33 cellular contexts compared by ENCODE assay signal in the genomic region with DNA sequence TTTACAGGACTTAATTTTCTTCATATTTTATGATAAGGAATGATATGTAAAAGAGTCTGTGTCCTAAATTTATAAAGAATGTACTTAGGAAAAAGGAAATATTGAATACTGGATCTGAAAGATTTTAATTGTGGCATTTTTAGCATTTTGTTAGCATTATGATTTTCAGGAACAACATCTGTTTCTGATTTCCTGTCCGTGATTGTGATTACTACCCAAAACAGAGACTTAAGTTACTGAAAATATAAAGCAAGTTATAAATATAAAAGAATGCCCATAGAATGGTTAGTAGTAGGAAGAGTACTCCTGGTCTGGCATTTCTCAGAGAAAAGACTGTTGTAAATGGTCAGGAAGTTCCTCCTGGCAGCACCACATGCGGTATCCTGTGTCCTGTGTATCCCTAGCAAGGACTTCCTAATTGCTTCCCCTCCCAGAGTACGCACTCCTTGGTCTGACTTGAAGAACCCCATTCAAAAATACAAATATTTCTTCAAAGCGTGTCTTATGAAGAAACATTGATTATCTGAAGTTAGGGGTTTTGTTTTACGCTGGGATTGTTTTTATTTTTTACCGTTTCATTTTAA.
DNase-seq lines count a peak whose midpoint lies in the region; ATAC-seq and TF ChIP-seq lines count a peak whose summit lies in the region.
"Had no signal": no experiment of that assay in that cellular context is flagged by ENCODE, and none has a peak within 500 bp of the region (broad histone marks: within the 10 kb centered on the region; RNA-seq: fewer than 3 reads in every experiment).

No MANE protein-coding gene starts in this region.

- H3K4me3 Mint-ChIP-seq in activated T-cell treated with anti-CD3 and anti-CD28 coated beads, Interleukin-2, amount 50 U/mL, for 24 hours: no peak overlapping the region
- H3K4me3 Mint-ChIP-seq: activated CD4-positive, alpha-beta T cell treated with anti-CD3 and anti-CD28 coated beads, Interleukin-2, amount 10 ng/mL, durations not matched to agents 24 days and 14 days; CD4-positive, CD25-positive, alpha-beta regulatory T cell; endodermal cell; H9; neural progenitor cell had no signal

- intact Hi-C loops in sigmoid colon (cut with DNase I) (no loop called here), gastrocnemius medialis (cut with DNase I; ENCODE audit: low total_unique reads) (no loop called here)

- in situ Hi-C loops in astrocyte of the spinal cord (cut with HindIII; ENCODE audit: low sequenced_read_pairs): no loop called here
- in situ Hi-C loops in gastrocnemius medialis (cut with MboI; ENCODE audit: low sequenced_read_pairs in 4 of 4): no loop called here

- peaks cover 5% of the 10 kb centered on the region for H3K36me3 Mint-ChIP-seq in activated T-cell treated with anti-CD3 and anti-CD28 coated beads, Interleukin-2, amount 50 U/mL, for 24 hours (ENCODE audit: low read depth)
- H3K36me3 Mint-ChIP-seq: activated naive CD4-positive, alpha-beta T cell treated with anti-CD3 and anti-CD28 coated beads, Interleukin-2, amount 50 U/mL, for 72 hours; CD4-positive, CD25-positive, alpha-beta regulatory T cell; neural progenitor cell had no signal

- no peak for ATAC-seq in gastrocnemius medialis
- ATAC-seq: activated naive CD4-positive, alpha-beta T cell treated with anti-CD3 and anti-CD28 coated beads, Interleukin-2, amount 50 U/mL, for 72 hours; left ventricle myocardium superior; PC-3; upper lobe of right lung had no signal

- no peak for TF ChIP-seq EP300 in sigmoid colon (IDR thresholded peaks at IDR 0.05)

- H3K4me3 ChIP-seq in HFF-Myc (replicated peaks; ENCODE audit: low read depth, low read length) (no peak overlapping the region), astrocyte of the spinal cord (ENCODE audit: low read depth, low read length) (no peak overlapping the region), fibroblast of the aortic adventitia (ENCODE audit: low read depth, low read length) (no peak overlapping the region), sigmoid colon (no peak overlapping the region), gastrocnemius medialis (no peak overlapping the region)
- H3K4me3 ChIP-seq: esophagus muscularis mucosa, neural progenitor cell, suprapubic skin, upper lobe of right lung had no signal

- no peak overlapping the region for H3K27ac Mint-ChIP-seq in activated T-cell treated with anti-CD3 and anti-CD28 coated beads, Interleukin-2, amount 50 U/mL, for 24 hours
- H3K27ac Mint-ChIP-seq: activated CD4-positive, alpha-beta T cell treated with anti-CD3 and anti-CD28 coated beads, Interleukin-2, amount 10 ng/mL, durations not matched to agents 24 days and 14 days; activated naive CD4-positive, alpha-beta T cell treated with anti-CD3 and anti-CD28 coated beads, Interleukin-2, amount 50 U/mL, for 72 hours; CD4-positive, CD25-positive, alpha-beta regulatory T cell; endodermal cell; H9; neural progenitor cell had no signal

- no peaks in the 10 kb centered on the region for H3K9me3 Mint-ChIP-seq in activated T-cell treated with anti-CD3 and anti-CD28 coated beads, Interleukin-2, amount 50 U/mL, for 24 hours
- H3K9me3 Mint-ChIP-seq: activated CD4-positive, alpha-beta T cell treated with anti-CD3 and anti-CD28 coated beads, Interleukin-2, amount 10 ng/mL, durations not matched to agents 24 days and 14 days; activated naive CD4-positive, alpha-beta T cell treated with anti-CD3 and anti-CD28 coated beads, Interleukin-2, amount 50 U/mL, for 72 hours; CD4-positive, CD25-positive, alpha-beta regulatory T cell; neural progenitor cell had no signal

- peaks cover 4% of the 10 kb centered on the region for H3K27me3 Mint-ChIP-seq in activated T-cell treated with anti-CD3 and anti-CD28 coated beads, Interleukin-2, amount 50 U/mL, for 24 hours
- H3K27me3 Mint-ChIP-seq: activated CD4-positive, alpha-beta T cell treated with anti-CD3 and anti-CD28 coated beads, Interleukin-2, amount 10 ng/mL, durations not matched to agents 24 days and 14 days; CD4-positive, CD25-positive, alpha-beta regulatory T cell had no signal

- H3K27ac ChIP-seq in sigmoid colon: no peak overlapping the region
- no peak overlapping the region for H3K27ac ChIP-seq in gastrocnemius medialis
- H3K27ac ChIP-seq: esophagus muscularis mucosa, neural progenitor cell, parathyroid adenoma, suprapubic skin, upper lobe of right lung, WERI-Rb-1 had no signal

- TF ChIP-seq CTCF in HFF-Myc (IDR thresholded peaks at IDR 0.05; ENCODE audit: low read depth, low read length, missing control alignments) (no peak), astrocyte of the spinal cord (IDR thresholded peaks at IDR 0.05; ENCODE audit: low read depth, low read length) (no peak), fibroblast of the aortic adventitia (IDR thresholded peaks at IDR 0.05; ENCODE audit: insufficient read depth, low read length) (no peak), sigmoid colon (IDR thresholded peaks at IDR 0.05) (no peak), gastrocnemius medialis (IDR thresholded peaks at IDR 0.05 in 4 of 5, conservative IDR thresholded peaks at IDR 0.05 in 1 of 5) (no peak)

- H3K4me1 ChIP-seq in sigmoid colon (no peaks in the 10 kb centered on the region), gastrocnemius medialis (no peaks in the 10 kb centered on the region)
- H3K4me1 ChIP-seq: esophagus muscularis mucosa, neural progenitor cell, parathyroid adenoma, suprapubic skin, upper lobe of right lung had no signal

- no peaks in the 10 kb centered on the region for H3K4me1 Mint-ChIP-seq in activated T-cell treated with anti-CD3 and anti-CD28 coated beads, Interleukin-2, amount 50 U/mL, for 24 hours (ENCODE audit: low read depth)
- H3K4me1 Mint-ChIP-seq: activated CD4-positive, alpha-beta T cell treated with anti-CD3 and anti-CD28 coated beads, Interleukin-2, amount 10 ng/mL, durations not matched to agents 24 days and 14 days; CD4-positive, CD25-positive, alpha-beta regulatory T cell; endodermal cell; H9; neural progenitor cell had no signal

- H3K27me3 ChIP-seq in sigmoid colon (no peaks in the 10 kb centered on the region), gastrocnemius medialis (no peaks in the 10 kb centered on the region)
- H3K27me3 ChIP-seq: esophagus muscularis mucosa, neural progenitor cell, suprapubic skin, upper lobe of right lung had no signal

- H3K36me3 ChIP-seq in sigmoid colon (no peaks in the 10 kb centered on the region), gastrocnemius medialis (no peaks in the 10 kb centered on the region)
- H3K36me3 ChIP-seq: neural progenitor cell, suprapubic skin, upper lobe of right lung had no signal

- 81 to 94% methylated on average over 6 of the region's 6 CpGs for WGBS in sigmoid colon, 2 donors

- H3K9me3 ChIP-seq in sigmoid colon: no peaks in the 10 kb centered on the region
- no peaks in the 10 kb centered on the region for H3K9me3 ChIP-seq in gastrocnemius medialis
- H3K9me3 ChIP-seq: esophagus muscularis mucosa, suprapubic skin, upper lobe of right lung had no signal

- no peak for TF ChIP-seq POLR2A in sigmoid colon (IDR thresholded peaks at IDR 0.05)
- TF ChIP-seq POLR2A in gastrocnemius medialis (IDR thresholded peaks at IDR 0.05): no peak

- DNase-seq in HFF-Myc (ENCODE audit: extremely low read depth, low read depth): peak; percentile 2
- peak; percentile 5 for DNase-seq in astrocyte of the spinal cord (ENCODE audit: low read depth, low spot score)
- peak; percentile 32 for DNase-seq in fibroblast of the aortic adventitia (ENCODE audit: low read depth)
- DNase-seq in foreskin melanocyte: no peak
- no peak for DNase-seq in sigmoid colon
- DNase-seq in gastrocnemius medialis: no peak
- DNase-seq in activated T-cell treated with anti-CD3 and anti-CD28 coated beads, Interleukin-2, amount 50 U/mL, for 24 hours: no peak
- DNase-seq: activated CD4-positive, alpha-beta T cell treated with anti-CD3 and anti-CD28 coated beads, Interleukin-2, amount 10 ng/mL, durations not matched to agents 24 days and 14 days; activated CD8-positive, alpha-beta memory T cell treated with anti-CD3 and anti-CD28 coated beads for 24 hours; activated T-cell treated with anti-CD3 and anti-CD28 coated beads for 4 hours; anterior cingulate cortex; CD4-positive, CD25-positive, alpha-beta regulatory T cell; cortex of kidney; EL; endodermal cell; H9; islet precursor cell; left ventricle myocardium superior; MM.1S; NCI-H2029; NCI-H524 treated with DMSO at 0.1 percent for 48 hours; NK-92 treated with Interleukin-12 subunit alpha and Interleukin-12 subunit beta, amount 100 ng/mL, for 24 hours; PC-3; Right ventricle myocardium superior; small intestine; stimulated activated naive CD4-positive, alpha-beta T cell; upper lobe of right lung; WERI-Rb-1 had no signal

Comparison
In these comparisons a context has a peak if more than half of its experiments do, and no peak if none do; other contexts are left out.
1. DNase-seq: peak in HFF-Myc (single experiment), astrocyte of the spinal cord (single experiment) and fibroblast of the aortic adventitia (single experiment); none in foreskin melanocyte (single experiment), sigmoid colon (single experiment), gastrocnemius medialis (0 of 2) and activated T-cell treated with anti-CD3 and anti-CD28 coated beads, Interleukin-2, amount 50 U/mL, for 24 hours (single experiment).